17 cellular contexts compared by ENCODE assay signal in the genomic region with DNA sequence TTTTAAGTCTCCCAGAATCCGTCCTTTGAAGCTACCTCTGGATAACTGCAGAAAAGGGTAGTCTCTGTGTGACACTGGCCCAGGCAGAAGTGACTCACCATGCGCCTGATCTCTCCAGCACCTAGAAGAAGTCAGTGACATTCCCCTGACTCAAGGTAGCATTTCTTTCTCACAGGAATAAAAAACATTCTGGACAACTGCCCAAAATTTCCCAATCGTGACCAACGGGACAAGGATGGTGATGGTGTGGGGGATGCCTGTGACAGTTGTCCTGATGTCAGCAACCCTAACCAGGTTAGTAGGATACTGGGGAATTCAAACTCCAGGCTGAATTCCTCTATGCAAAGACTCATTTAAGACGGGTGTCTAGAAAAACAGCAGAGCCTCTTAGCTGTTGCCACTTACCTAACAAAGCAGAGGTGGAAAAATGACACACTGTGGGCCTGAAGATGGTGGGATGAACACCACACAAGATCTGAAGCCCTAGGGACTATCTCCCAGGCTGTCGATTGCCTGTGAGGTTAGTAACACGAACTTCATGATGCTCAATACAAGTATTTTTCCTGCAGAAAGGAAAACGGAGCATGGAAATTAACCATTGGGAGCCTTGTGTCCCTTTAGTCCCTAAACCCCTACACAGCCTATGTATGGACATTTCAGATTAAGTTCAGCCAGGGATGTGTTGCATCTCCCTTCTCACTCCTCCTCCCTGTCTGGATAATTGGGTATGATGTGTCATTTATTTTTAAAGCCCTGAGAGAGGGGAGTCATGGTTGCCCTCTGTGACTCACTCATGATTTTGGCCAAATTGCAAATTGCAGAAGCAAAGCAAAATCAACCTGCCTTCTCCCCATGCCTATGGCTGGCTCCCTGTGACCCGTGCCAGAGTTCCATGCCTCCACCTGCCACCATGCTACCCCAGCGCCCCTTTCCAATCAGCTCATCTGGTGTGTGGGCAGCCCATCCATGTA. TPM values are rescaled to one million over a fixed set of nuclear protein-coding genes. Genes with fewer than 3 reads are reported as not detected.
DNase-seq lines count a peak whose midpoint lies in the region; ATAC-seq, FAIRE-seq and TF ChIP-seq lines count a peak whose summit lies in the region.
"Had no signal": no experiment of that assay in that cellular context is flagged by ENCODE, and none has a peak within 500 bp of the region (broad histone marks: within the 10 kb centered on the region; RNA-seq: fewer than 3 reads in every experiment).

No MANE protein-coding gene starts in this region.

- no peak for TF ChIP-seq POLR2A in H54 (IDR thresholded peaks at IDR 0.05; ENCODE audit: low read depth, low read length)

- FAIRE-seq in H54 (lab: Jason Lieb, UNC) = no peak
- FAIRE-seq: GM12878 had no signal

- ATAC-seq in HG03442 (IDR thresholded peaks at IDR 0.05; ENCODE audit: unreplicated experiment) = no peak
- ATAC-seq: GM12878, right cardiac atrium had no signal

- DNase-seq in A172 (ENCODE audit: low spot score) = peak; percentile 28
- DNase-seq in H54 (ENCODE audit: insufficient read length, low spot score) = peak; percentile 30
- peak; percentile 25 for DNase-seq in RKO (ENCODE audit: low spot score)
- peak; percentile 68 for DNase-seq in fibroblast of peridontal ligament (ENCODE audit: extremely low read depth)
- no peak for DNase-seq in RPMI8226
- no peak for DNase-seq in cortex of kidney (lab: John Stamatoyannopoulos, UW)
- no peak for DNase-seq in NCI-H2107 (lab: John Stamatoyannopoulos, UW)
- DNase-seq: ACHN; activated CD4-positive, alpha-beta T cell treated with anti-CD3 and anti-CD28 coated beads, Interleukin-2, amount 10 ng/mL, durations not matched to agents 7 days and 5 days; activated naive CD4-positive, alpha-beta T cell treated with Interleukin-2 at 50 U/mL for 16 hours; left ventricle myocardium inferior; NCI-H1694; NCI-H226; right cardiac atrium; stimulated activated naive CD4-positive, alpha-beta T cell treated with Interleukin-2 at 50 U/mL for 16 hours had no signal

RNA-seq across cellular contexts. Expression of gene THBS4, which starts 37.2 kb away (rescaled TPM):
- 0.05 and 1.2 TPM in 2 replicates for total RNA-seq in A172 (2014; rRNA removed; shearing (Covaris generic))

Comparison
In these comparisons a context has a peak if more than half of its experiments do, and no peak if none do; other contexts are left out.
1. DNase-seq: peak in A172 (single experiment), H54 (single experiment), RKO (single experiment) and fibroblast of peridontal ligament (single experiment); none in RPMI8226 (single experiment), cortex of kidney (single experiment) and NCI-H2107 (single experiment).